ENCODE assay signal across 16 cellular contexts in genomic region chr9:104686081-104686480, GRCh38. TPM values are rescaled to one million over a fixed set of nuclear protein-coding genes. Genes with fewer than 3 reads are reported as not detected.
A peak's percentile ranks its signal among the peaks of the same experiment; 100 is the strongest.
DNase-seq lines count a peak whose midpoint lies in the region; ATAC-seq and TF ChIP-seq lines count a peak whose summit lies in the region.
"Had no signal": no experiment of that assay in that cellular context is flagged by ENCODE, and none has a peak within 500 bp of the region (broad histone marks: within the 10 kb centered on the region; RNA-seq: fewer than 3 reads in every experiment).

No MANE protein-coding gene starts in this region.

- ATAC-seq in GM21528 (IDR thresholded peaks at IDR 0.05; ENCODE audit: low FRiP score, unreplicated experiment) (peak; percentile 60), HG02885 (IDR thresholded peaks at IDR 0.05; ENCODE audit: poor library complexity, unreplicated experiment) (peak; percentile 23)
- ATAC-seq: CD8-positive, alpha-beta T cell had no signal

- intact Hi-C loops in thyroid gland (cut with DNase I): no loop called here
- intact Hi-C loops in colonic mucosa (cut with DNase I): no loop called here

- no peak overlapping the region for H3K4me3 ChIP-seq in Loucy (ENCODE audit: low read length, poor library complexity, severe bottlenecking)
- H3K4me3 ChIP-seq in osteoblast (ENCODE audit: insufficient read depth, low read length): no peak overlapping the region
- no peak overlapping the region for H3K4me3 ChIP-seq in thyroid gland (replicated peaks in 1 of 3)
- no peak overlapping the region for H3K4me3 ChIP-seq in colonic mucosa

- peak overlapping the region; percentile 4 for H3K4me2 ChIP-seq in Loucy (ENCODE audit: low read depth, low read length, poor library complexity, severe bottlenecking)
- H3K4me2 ChIP-seq in osteoblast (ENCODE audit: insufficient read depth, low read length): peak overlapping the region; percentile 3

- WGBS in thyroid gland, 2 donors: 49 to 53% methylated on average over 2 of the region's 2 CpGs

- TF ChIP-seq CTCF in Loucy (conservative IDR thresholded peaks at IDR 0.05; ENCODE audit: low read length) (no peak), osteoblast (IDR thresholded peaks at IDR 0.05; ENCODE audit: extremely low read depth, low read depth, low read length) (no peak), thyroid gland (IDR thresholded peaks at IDR 0.05) (no peak), colonic mucosa (IDR thresholded peaks at IDR 0.05) (no peak)

- H2AFZ ChIP-seq in Loucy (ENCODE audit: low read length) (peak overlapping the region; percentile 41; the same call in 1 of the 2 replicates), osteoblast (ENCODE audit: low read length) (no peak overlapping the region)

- no peaks in the 10 kb centered on the region for H3K9me2 ChIP-seq in Loucy (replicated peaks; ENCODE audit: low read depth, low read length)

- H4K20me1 ChIP-seq in Loucy (ENCODE audit: insufficient read depth, low read length, poor library complexity, severe bottlenecking) (no peaks in the 10 kb centered on the region), osteoblast (ENCODE audit: insufficient read depth, low read length) (no peaks in the 10 kb centered on the region)

- H3F3A ChIP-seq in Loucy (ENCODE audit: low read depth): no peaks in the 10 kb centered on the region

- DNase-seq in osteoblast (ENCODE audit: insufficient read length, low spot score, missing footprints) (no peak), thyroid gland (no peak), colonic mucosa (no peak)
- DNase-seq in activated naive CD4-positive, alpha-beta T cell (lab: John Stamatoyannopoulos, UW): no peak
- DNase-seq: BE2C; CD8-positive, alpha-beta T cell; NCI-H1436 treated with DMSO at 0.1 percent for 48 hours; NCI-H2081 treated with DMSO at 0.1 percent for 48 hours; NCI-H524; RPMI8226; T-helper 9 cell had no signal

- H3K36me3 ChIP-seq in Loucy (ENCODE audit: insufficient read depth, low read length) (no peaks in the 10 kb centered on the region), osteoblast (ENCODE audit: insufficient read depth, low read length) (no peaks in the 10 kb centered on the region), thyroid gland (no peaks in the 10 kb centered on the region), colonic mucosa (no peaks in the 10 kb centered on the region)
- H3K36me3 ChIP-seq: BE2C had no signal

- no peak for TF ChIP-seq POLR2A in thyroid gland (IDR thresholded peaks at IDR 0.05)

- H3K27me3 ChIP-seq in Loucy (ENCODE audit: insufficient read depth, low read length, poor library complexity, severe bottlenecking) (no peaks in the 10 kb centered on the region), osteoblast (ENCODE audit: insufficient read depth, low read length) (no peaks in the 10 kb centered on the region), thyroid gland (no peaks in the 10 kb centered on the region), colonic mucosa (no peaks in the 10 kb centered on the region)
- H3K27me3 ChIP-seq: BE2C had no signal

- H3K9me3 ChIP-seq in Loucy (ENCODE audit: insufficient read depth, low read depth, low read length) (no peaks in the 10 kb centered on the region), osteoblast (ENCODE audit: low read depth, low read length) (no peaks in the 10 kb centered on the region), thyroid gland (no peaks in the 10 kb centered on the region), colonic mucosa (no peaks in the 10 kb centered on the region)
- H3K9me3 ChIP-seq: BE2C had no signal

- H3K4me1 ChIP-seq in Loucy (ENCODE audit: insufficient read depth, low read length, poor library complexity, severe bottlenecking): no peaks in the 10 kb centered on the region
- H3K4me1 ChIP-seq in osteoblast (ENCODE audit: insufficient read depth, low read length): no peaks in the 10 kb centered on the region
- no peaks in the 10 kb centered on the region for H3K4me1 ChIP-seq in thyroid gland
- H3K4me1 ChIP-seq in colonic mucosa: no peaks in the 10 kb centered on the region
- H3K4me1 ChIP-seq: BE2C had no signal

- H3K27ac ChIP-seq in osteoblast (ENCODE audit: low read depth, low read length): no peak overlapping the region
- no peak overlapping the region for H3K27ac ChIP-seq in thyroid gland
- no peak overlapping the region for H3K27ac ChIP-seq in colonic mucosa

- H3K79me2 ChIP-seq in Loucy (ENCODE audit: insufficient read depth, low read length) (no peaks in the 10 kb centered on the region), osteoblast (ENCODE audit: insufficient read depth, low read length) (no peaks in the 10 kb centered on the region)

- H3K9ac ChIP-seq in Loucy (ENCODE audit: low read depth, low read length, poor library complexity, severe bottlenecking) (no peak overlapping the region), colonic mucosa (ENCODE audit: low read depth in 2 of 2, low read length in 2 of 2) (no peak overlapping the region)

RNA-seq across cellular contexts. Expression of gene OR13D1, which starts 8.2 kb away (rescaled TPM):
- total RNA-seq in osteoblast (not detected in 2 replicates), thyroid gland (not detected), colonic mucosa (not detected)
- total RNA-seq: CD8-positive, alpha-beta T cell; H1; LHCN-M2 had no signal
